17 cellular contexts compared by ENCODE assay signal in the genomic region with DNA sequence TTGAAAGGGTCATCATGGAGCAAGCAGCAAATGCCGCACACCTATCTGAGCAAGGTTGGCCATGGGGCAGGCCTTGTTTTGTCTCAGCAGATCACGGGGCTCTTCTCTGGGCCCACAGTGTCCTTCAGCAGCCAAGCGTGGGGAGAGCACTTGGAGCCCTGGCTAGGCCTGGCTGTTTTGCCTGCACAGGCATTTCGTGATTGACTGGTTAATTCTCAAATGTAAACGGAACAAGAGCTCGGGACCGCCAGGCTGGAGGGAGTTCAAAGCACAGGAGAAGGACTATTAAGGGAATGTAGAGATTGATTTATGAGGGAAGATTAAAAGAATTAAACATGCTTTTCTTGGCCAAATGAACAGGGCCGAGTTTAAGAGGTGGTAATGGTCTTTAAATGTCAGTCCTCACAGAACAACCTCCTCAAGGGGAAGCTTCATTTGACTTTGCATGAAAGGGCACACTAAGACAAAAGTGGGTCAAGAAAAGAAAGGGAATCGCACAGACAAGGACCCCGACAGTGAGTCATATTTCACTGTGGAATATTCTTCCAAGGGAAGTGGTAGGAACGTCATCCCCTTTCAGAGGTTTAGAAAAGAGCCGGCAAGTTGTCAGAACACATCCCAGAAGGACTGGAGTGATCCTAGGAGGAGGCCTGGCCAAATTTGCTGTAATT. TPM values are rescaled to one million over a fixed set of nuclear protein-coding genes. Genes with fewer than 3 reads are reported as not detected.
A peak's percentile ranks its signal among the peaks of the same experiment; 100 is the strongest.
DNase-seq lines count a peak whose midpoint lies in the region; ATAC-seq and TF ChIP-seq lines count a peak whose summit lies in the region.
"Had no signal": no experiment of that assay in that cellular context is flagged by ENCODE, and none has a peak within 500 bp of the region (broad histone marks: within the 10 kb centered on the region; RNA-seq: fewer than 3 reads in every experiment).

No MANE protein-coding gene starts in this region.

- DNase-seq in EH (ENCODE audit: low read depth): peak; percentile 25
- DNase-seq in colonic mucosa: peak; percentile 46
- peak; percentile 42 to 80 for DNase-seq in left colon
- no peak for DNase-seq in sciatic nerve (ENCODE audit: low spot score)
- DNase-seq in NOMO-1 treated with dmso at 0.1 percent for 144 hours (lab: John Stamatoyannopoulos, UW; ENCODE audit: unreplicated experiment): no peak
- no peak for DNase-seq in activated T-cell treated with anti-CD3 and anti-CD28 coated beads for 4 hours
- DNase-seq in osteocyte (ENCODE audit: extremely low spot score, unreplicated experiment): no peak
- no peak for DNase-seq in activated T-cell treated with anti-CD3 and anti-CD28 coated beads, Interleukin-2, amount 50 U/mL, for 24 hours
- DNase-seq: activated CD4-positive, alpha-beta T cell treated with anti-CD3 and anti-CD28 coated beads, Interleukin-2, amount 10 ng/mL, durations not matched to agents 7 days and 5 days; glutamatergic neuron; kidney; natural killer cell; NCI-H2029; stimulated activated naive CD8-positive, alpha-beta T cell treated with anti-CD3 and anti-CD28 coated beads, Interleukin-15, amount 100 ng/mL, for 72 hours; T1000 had no signal

- no peaks in the 10 kb centered on the region for H3K36me3 ChIP-seq in colonic mucosa

- H3K4me3 ChIP-seq in colonic mucosa: no peak overlapping the region
- H3K4me3 ChIP-seq: skin epidermis had no signal

- H3K36me3 Mint-ChIP-seq in osteocyte (ENCODE audit: unreplicated experiment): no peaks in the 10 kb centered on the region
- H3K36me3 Mint-ChIP-seq in activated T-cell treated with anti-CD3 and anti-CD28 coated beads, Interleukin-2, amount 50 U/mL, for 24 hours (ENCODE audit: low read depth): no peaks in the 10 kb centered on the region
- H3K36me3 Mint-ChIP-seq: natural killer cell had no signal

- H3K27ac Mint-ChIP-seq in osteocyte (ENCODE audit: unreplicated experiment): no peak overlapping the region
- H3K27ac Mint-ChIP-seq in activated T-cell treated with anti-CD3 and anti-CD28 coated beads, Interleukin-2, amount 50 U/mL, for 24 hours: no peak overlapping the region
- H3K27ac Mint-ChIP-seq: activated CD4-positive, alpha-beta T cell treated with anti-CD3 and anti-CD28 coated beads, Interleukin-2, amount 10 ng/mL, durations not matched to agents 7 days and 5 days; natural killer cell; stimulated activated naive CD8-positive, alpha-beta T cell treated with anti-CD3 and anti-CD28 coated beads, Interleukin-15, amount 100 ng/mL, for 72 hours had no signal

- no peak overlapping the region for H3K4me3 Mint-ChIP-seq in osteocyte (ENCODE audit: unreplicated experiment)
- no peak overlapping the region for H3K4me3 Mint-ChIP-seq in activated T-cell treated with anti-CD3 and anti-CD28 coated beads, Interleukin-2, amount 50 U/mL, for 24 hours
- H3K4me3 Mint-ChIP-seq: activated CD4-positive, alpha-beta T cell treated with anti-CD3 and anti-CD28 coated beads, Interleukin-2, amount 10 ng/mL, durations not matched to agents 7 days and 5 days; natural killer cell; stimulated activated naive CD8-positive, alpha-beta T cell treated with anti-CD3 and anti-CD28 coated beads, Interleukin-15, amount 100 ng/mL, for 72 hours had no signal

- H3K9me3 Mint-ChIP-seq in osteocyte (ENCODE audit: unreplicated experiment): no peaks in the 10 kb centered on the region
- no peaks in the 10 kb centered on the region for H3K9me3 Mint-ChIP-seq in activated T-cell treated with anti-CD3 and anti-CD28 coated beads, Interleukin-2, amount 50 U/mL, for 24 hours
- H3K9me3 Mint-ChIP-seq: activated CD4-positive, alpha-beta T cell treated with anti-CD3 and anti-CD28 coated beads, Interleukin-2, amount 10 ng/mL, durations not matched to agents 7 days and 5 days; natural killer cell; stimulated activated naive CD8-positive, alpha-beta T cell treated with anti-CD3 and anti-CD28 coated beads, Interleukin-15, amount 100 ng/mL, for 72 hours had no signal

- peak overlapping the region; percentile 31 for H3K27ac ChIP-seq in colonic mucosa

- intact Hi-C loops in colonic mucosa (cut with DNase I) (no loop called here), left colon (cut with DNase I, micrococcal nuclease) (no loop called here), sciatic nerve (cut with DNase I) (no loop called here)

- H3K9ac ChIP-seq in colonic mucosa (ENCODE audit: low read depth in 2 of 2, low read length in 2 of 2): no peak overlapping the region

- no peak for TF ChIP-seq CTCF in colonic mucosa (IDR thresholded peaks at IDR 0.05)
- TF ChIP-seq CTCF in osteocyte (IDR thresholded peaks at IDR 0.05): no peak

- H3K27me3 Mint-ChIP-seq in osteocyte (ENCODE audit: unreplicated experiment): peaks cover 5% of the 10 kb centered on the region
- H3K27me3 Mint-ChIP-seq in activated T-cell treated with anti-CD3 and anti-CD28 coated beads, Interleukin-2, amount 50 U/mL, for 24 hours: no peaks in the 10 kb centered on the region
- H3K27me3 Mint-ChIP-seq: stimulated activated naive CD8-positive, alpha-beta T cell treated with anti-CD3 and anti-CD28 coated beads, Interleukin-15, amount 100 ng/mL, for 72 hours had no signal

- ATAC-seq in left colon (peak; percentile 40), sciatic nerve (peak; percentile 79)
- ATAC-seq: natural killer cell; stimulated activated naive CD8-positive, alpha-beta T cell treated with anti-CD3 and anti-CD28 coated beads, Interleukin-15, amount 100 ng/mL, for 72 hours had no signal

- no peaks in the 10 kb centered on the region for H3K9me3 ChIP-seq in colonic mucosa

- no peaks in the 10 kb centered on the region for H3K4me1 ChIP-seq in colonic mucosa

- H3K27me3 ChIP-seq in colonic mucosa: no peaks in the 10 kb centered on the region

- no peaks in the 10 kb centered on the region for H3K4me1 Mint-ChIP-seq in osteocyte (ENCODE audit: unreplicated experiment)
- no peaks in the 10 kb centered on the region for H3K4me1 Mint-ChIP-seq in activated T-cell treated with anti-CD3 and anti-CD28 coated beads, Interleukin-2, amount 50 U/mL, for 24 hours (ENCODE audit: low read depth)
- H3K4me1 Mint-ChIP-seq: activated CD4-positive, alpha-beta T cell treated with anti-CD3 and anti-CD28 coated beads, Interleukin-2, amount 10 ng/mL, durations not matched to agents 7 days and 5 days; natural killer cell; stimulated activated naive CD8-positive, alpha-beta T cell treated with anti-CD3 and anti-CD28 coated beads, Interleukin-15, amount 100 ng/mL, for 72 hours had no signal

RNA-seq across cellular contexts. Expression of a gene that starts 20.7 kb away (rescaled TPM):
- 10 to 100 TPM; 91.4 to 93.9 TPM for total RNA-seq in colonic mucosa
- 10 to 100 TPM; 86.7 to 87.0 TPM for total RNA-seq in left colon
- 3.2 TPM for total RNA-seq in sciatic nerve
- total RNA-seq in osteocyte: 0.05 and 0.10 TPM in 2 replicates
- total RNA-seq: RPMI7951 had no signal

Comparison
In these comparisons a context has a peak if more than half of its experiments do, and no peak if none do; other contexts are left out.
1. DNase-seq: peak in EH (single experiment), colonic mucosa (single experiment) and left colon (2 of 2); none in sciatic nerve (single experiment), NOMO-1 treated with dmso at 0.1 percent for 144 hours (single experiment), activated T-cell treated with anti-CD3 and anti-CD28 coated beads for 4 hours (single experiment), osteocyte (single experiment) and activated T-cell treated with anti-CD3 and anti-CD28 coated beads, Interleukin-2, amount 50 U/mL, for 24 hours (single experiment).
2. RNA of a gene that starts 20.7 kb away (total RNA-seq): 91.4 to 93.9 TPM in colonic mucosa and 86.7 to 87.0 TPM in left colon; 3.2 TPM in sciatic nerve (single experiment) and 0.05 to 0.10 TPM in osteocyte; every median in the first group is over 10 times any median in the second.